In the genomic region with DNA sequence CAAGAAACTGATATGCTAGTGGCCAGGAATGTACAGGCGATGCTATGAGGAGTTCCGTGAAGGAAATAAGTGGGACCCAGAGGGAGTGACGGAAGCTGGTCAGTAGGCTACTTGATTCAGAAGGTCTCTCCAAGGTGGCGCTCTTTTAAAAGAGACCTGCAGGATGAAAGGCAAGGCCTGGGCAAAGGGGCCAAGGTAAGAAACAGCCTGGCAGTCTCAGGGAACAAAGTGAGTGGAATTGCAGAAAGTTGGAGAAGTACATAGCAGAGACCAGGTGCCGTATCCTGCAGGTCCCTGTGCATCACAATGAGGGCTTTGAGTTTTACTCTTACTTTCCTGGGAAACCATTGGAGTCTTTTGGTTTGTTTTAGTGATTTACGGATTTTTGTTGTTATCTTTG, we compare ENCODE assay signal across 29 cellular contexts.
"Had no signal": no experiment of that assay in that cellular context is flagged by ENCODE, and none has a peak within 500 bp of the region (broad histone marks: within the 10 kb centered on the region; RNA-seq: fewer than 3 reads in every experiment).

No MANE protein-coding gene starts in this region.

- H3K4me2 ChIP-seq: neural progenitor cell had no signal

- H3K9me3 Mint-ChIP-seq: natural killer cell had no signal

- H3K27me3 Mint-ChIP-seq: stimulated activated memory B cell treated with anti-CD40 and anti-IgM and Interleukin-4, amounts not matched to agents 10 μg/mL and 1 μg/mL and 100 μg/mL, for 72 hours; stimulated activated naive CD8-positive, alpha-beta T cell treated with anti-CD3 and anti-CD28 coated beads, Interleukin-15, amount 100 ng/mL, for 72 hours had no signal

- H3K27ac ChIP-seq: neural progenitor cell, ovary, parathyroid adenoma, psoas muscle, right lobe of liver, sigmoid colon, suprapubic skin, testis, tibial artery, transverse colon, upper lobe of right lung, uterus had no signal

- H3K4me3 ChIP-seq: neural progenitor cell, ovary, psoas muscle, right lobe of liver, sigmoid colon, suprapubic skin, testis, tibial artery, transverse colon, upper lobe of right lung, uterus had no signal

- ATAC-seq: natural killer cell; psoas muscle; right cardiac atrium; right lobe of liver; stimulated activated memory B cell treated with anti-CD40 and anti-IgM and Interleukin-4, amounts not matched to agents 10 μg/mL and 1 μg/mL and 100 μg/mL, for 72 hours; stimulated activated naive CD8-positive, alpha-beta T cell treated with anti-CD3 and anti-CD28 coated beads, Interleukin-15, amount 100 ng/mL, for 72 hours; stimulated activated naive CD8-positive, alpha-beta T cell treated with anti-CD3 and anti-CD28 coated beads, Interleukin-15, Interleukin-2, amounts not matched to agents 100 U/mL and 50 U/mL, for 24 hours; upper lobe of right lung had no signal

- DNase-seq: natural killer cell; occipital lobe; ovary; posterior cingulate gyrus; psoas muscle; right cardiac atrium; right lobe of liver; sigmoid colon; small intestine; stimulated activated CD4-positive, alpha-beta T cell treated with anti-CD3 and anti-CD28 coated beads, Interleukin-1b, Interleukin-23, amount 100 ng/mL, for 48 hours; stimulated activated CD4-positive, alpha-beta T cell treated with anti-CD3 and anti-CD28 coated beads, Interleukin-4, amount 100 ng/mL, for 1 hour; stimulated activated CD4-positive, alpha-beta T cell treated with anti-CD3 and anti-CD28 coated beads, Interleukin-4, amount 100 ng/mL, for 4 hours; stimulated activated CD8-positive, alpha-beta memory T cell treated with anti-CD3 and anti-CD28 coated beads, Interleukin-4, amount 100 ng/mL, for 48 hours; stimulated activated naive CD4-positive, alpha-beta T cell; stimulated activated naive CD8-positive, alpha-beta T cell treated with anti-CD3 and anti-CD28 coated beads, Interleukin-15, amount 100 ng/mL, for 72 hours; stimulated activated naive CD8-positive, alpha-beta T cell treated with anti-CD3 and anti-CD28 coated beads, Interleukin-15, Interleukin-2, amounts not matched to agents 100 U/mL and 50 U/mL, for 24 hours; substantia nigra; testis; tibial artery; transverse colon; upper lobe of right lung; uterus had no signal

- H2AFZ ChIP-seq: neural progenitor cell, parathyroid adenoma had no signal

- H3K4me3 Mint-ChIP-seq: natural killer cell; nephron; neural progenitor cell; stimulated activated memory B cell treated with anti-CD40 and anti-IgM and Interleukin-4, amounts not matched to agents 10 μg/mL and 1 μg/mL and 100 μg/mL, for 72 hours; stimulated activated naive CD8-positive, alpha-beta T cell treated with anti-CD3 and anti-CD28 coated beads, Interleukin-15, amount 100 ng/mL, for 72 hours; type B pancreatic cell had no signal

- H3K36me3 ChIP-seq: ovary, right lobe of liver, sigmoid colon, suprapubic skin, tibial artery, transverse colon, upper lobe of right lung, uterus had no signal

- H3K9me3 ChIP-seq: ovary, psoas muscle, right lobe of liver, sigmoid colon, suprapubic skin, testis, tibial artery, transverse colon, upper lobe of right lung, uterus had no signal

- H3K79me2 ChIP-seq: parathyroid adenoma had no signal

- H3K36me3 Mint-ChIP-seq: natural killer cell; stimulated activated memory B cell treated with anti-CD40 and anti-IgM and Interleukin-4, amounts not matched to agents 10 μg/mL and 1 μg/mL and 100 μg/mL, for 72 hours had no signal

- H3K27me3 ChIP-seq: neural progenitor cell, ovary, right lobe of liver, sigmoid colon, suprapubic skin, testis, tibial artery, transverse colon, upper lobe of right lung, uterus had no signal

- H3K4me1 Mint-ChIP-seq: natural killer cell; nephron; stimulated activated memory B cell treated with anti-CD40 and anti-IgM and Interleukin-4, amounts not matched to agents 10 μg/mL and 1 μg/mL and 100 μg/mL, for 72 hours had no signal

- H3K4me1 ChIP-seq: neural progenitor cell, parathyroid adenoma, psoas muscle, right lobe of liver, sigmoid colon, testis, tibial artery, transverse colon, upper lobe of right lung, uterus had no signal

- H3K27ac Mint-ChIP-seq: natural killer cell; nephron; neural progenitor cell; progenitor cell of endocrine pancreas; stimulated activated memory B cell treated with anti-CD40 and anti-IgM and Interleukin-4, amounts not matched to agents 10 μg/mL and 1 μg/mL and 100 μg/mL, for 72 hours; type B pancreatic cell had no signal
